In genomic region chr6:137782166-137783039, GRCh38 we compare ENCODE assay signal across 17 cellular contexts.
DNase-seq lines count a peak whose midpoint lies in the region; ATAC-seq and TF ChIP-seq lines count a peak whose summit lies in the region.
"Had no signal": no experiment of that assay in that cellular context is flagged by ENCODE, and none has a peak within 500 bp of the region (broad histone marks: within the 10 kb centered on the region; RNA-seq: fewer than 3 reads in every experiment).

No MANE protein-coding gene starts in this region.

- H3K36me3 ChIP-seq in mesenchymal stem cell (ENCODE audit: control insufficient read depth in 1 of 2, insufficient read depth in 2 of 2, low read depth in 1 of 2, low read length in 2 of 2) = no peaks in the 10 kb centered on the region
- H3K36me3 ChIP-seq in transverse colon = no peaks in the 10 kb centered on the region
- H3K36me3 ChIP-seq: BLaER1 treated with 17β-estradiol and CSF1 and Interleukin-3, amounts not matched to agents 10 nM and 100 nM had no signal

- peak overlapping the region; percentile 81 for H3K27ac Mint-ChIP-seq in T-helper 17 cell
- peak overlapping the region; percentile 50 for H3K27ac Mint-ChIP-seq in stimulated activated memory B cell treated with anti-CD40 and anti-IgM and Interleukin-4, amounts not matched to agents 10 μg/mL and 1 μg/mL and 100 μg/mL, for 72 hours
- H3K27ac Mint-ChIP-seq: CD4-positive, alpha-beta T cell; GM23338; HFFc6 had no signal

- 90% methylated on average over 10 of the region's 10 CpGs for WGBS in mesenchymal stem cell
- WGBS in transverse colon (ENCODE audit: low coverage in 1 of 2), 2 donors = 82 to 92% methylated on average over 6 to 10 of the region's 10 CpGs

- H3K9ac ChIP-seq in mesenchymal stem cell (ENCODE audit: low read length) = no peak overlapping the region
- H3K9ac ChIP-seq: BLaER1 treated with 17β-estradiol and CSF1 and Interleukin-3, amounts not matched to agents 10 nM and 100 nM had no signal

- H3K27ac ChIP-seq in mesenchymal stem cell (ENCODE audit: low read length, poor library complexity, severe bottlenecking) (no peak overlapping the region), substantia nigra (ENCODE audit: low read depth, low read length, poor library complexity, severe bottlenecking) (no peak overlapping the region), transverse colon (peak overlapping the region in 1 of 4 donors; percentile 78)
- H3K27ac ChIP-seq: 22Rv1; BLaER1 treated with 17β-estradiol and CSF1 and Interleukin-3, amounts not matched to agents 10 nM and 100 nM had no signal

- H3K4me1 ChIP-seq in mesenchymal stem cell (ENCODE audit: control insufficient read depth, insufficient read depth, low read depth, low read length) (no peaks in the 10 kb centered on the region), transverse colon (peaks cover 0 to 18% (median 3%) of the 10 kb centered on the region in 4 donors)

- no peak for TF ChIP-seq CTCF in transverse colon (IDR thresholded peaks at IDR 0.05)

- H3K36me3 Mint-ChIP-seq in T-helper 17 cell (ENCODE audit: low read depth) = peaks cover 4% of the 10 kb centered on the region
- H3K36me3 Mint-ChIP-seq in stimulated activated memory B cell treated with anti-CD40 and anti-IgM and Interleukin-4, amounts not matched to agents 10 μg/mL and 1 μg/mL and 100 μg/mL, for 72 hours = no peaks in the 10 kb centered on the region

- no peaks in the 10 kb centered on the region for H3K9me3 Mint-ChIP-seq in stimulated activated memory B cell treated with anti-CD40 and anti-IgM and Interleukin-4, amounts not matched to agents 10 μg/mL and 1 μg/mL and 100 μg/mL, for 72 hours
- H3K9me3 Mint-ChIP-seq: CD4-positive, alpha-beta T cell; GM23338; HFFc6 had no signal

- intact Hi-C loops in transverse colon (cut with DNase I; ENCODE audit: low total_unique reads) = no loop called here

- H3K79me1 ChIP-seq in mesenchymal stem cell (replicated peaks; ENCODE audit: low read length, poor library complexity, severe bottlenecking) = no peaks in the 10 kb centered on the region

- no peak overlapping the region for H2AFZ ChIP-seq in mesenchymal stem cell (ENCODE audit: low read depth, low read length)
- H2AFZ ChIP-seq: GM23338 had no signal

- H3K4me3 Mint-ChIP-seq in T-helper 17 cell = no peak overlapping the region
- no peak overlapping the region for H3K4me3 Mint-ChIP-seq in stimulated activated memory B cell treated with anti-CD40 and anti-IgM and Interleukin-4, amounts not matched to agents 10 μg/mL and 1 μg/mL and 100 μg/mL, for 72 hours
- H3K4me3 Mint-ChIP-seq: CD4-positive, alpha-beta T cell; GM23338; HFFc6 had no signal

- peak overlapping the region; percentile 87 for H4K8ac ChIP-seq in mesenchymal stem cell (ENCODE audit: low read length)

- no peak overlapping the region for H3K4me3 ChIP-seq in mesenchymal stem cell (ENCODE audit: insufficient read depth in 1 of 2, low read depth in 1 of 2, low read length in 2 of 2)
- H3K4me3 ChIP-seq in transverse colon = no peak overlapping the region
- H3K4me3 ChIP-seq: BLaER1 treated with 17β-estradiol and CSF1 and Interleukin-3, amounts not matched to agents 10 nM and 100 nM; GM23338 had no signal

- peak overlapping the region; percentile 77 to 97 for H2BK12ac ChIP-seq in mesenchymal stem cell (ENCODE audit: low read length in 2 of 2)

- H3K18ac ChIP-seq in mesenchymal stem cell (ENCODE audit: low read depth in 1 of 2, low read length in 2 of 2) = peak overlapping the region; percentile 66 to 75

- in situ Hi-C loops in transverse colon (cut with MboI; ENCODE audit: low pct_ligation_motif_present in 1 of 4, low pct_unique_long_range_greater_than_20kb in 1 of 4, low sequenced_read_pairs in 3 of 4) = no loop called here

- peaks cover 3% of the 10 kb centered on the region for H3K4me1 Mint-ChIP-seq in T-helper 17 cell
- peaks cover 8% of the 10 kb centered on the region for H3K4me1 Mint-ChIP-seq in stimulated activated memory B cell treated with anti-CD40 and anti-IgM and Interleukin-4, amounts not matched to agents 10 μg/mL and 1 μg/mL and 100 μg/mL, for 72 hours

- no peak for TF ChIP-seq POLR2A in transverse colon (IDR thresholded peaks at IDR 0.05)

- H3K9me3 ChIP-seq in T-helper 17 cell (ENCODE audit: control insufficient read depth, low read length, poor library complexity, severe bottlenecking) = no peaks in the 10 kb centered on the region
- H3K9me3 ChIP-seq in mesenchymal stem cell (ENCODE audit: control insufficient read depth, low read length) = no peaks in the 10 kb centered on the region
- H3K9me3 ChIP-seq in transverse colon = no peaks in the 10 kb centered on the region

- ATAC-seq in T-helper 17 cell = no peak
- ATAC-seq in stimulated activated memory B cell treated with anti-CD40 and anti-IgM and Interleukin-4, amounts not matched to agents 10 μg/mL and 1 μg/mL and 100 μg/mL, for 72 hours = no peak
- ATAC-seq: GM23338 had no signal

- no peak for TF ChIP-seq EP300 in transverse colon (IDR thresholded peaks at IDR 0.05; ENCODE audit: low read depth)

- no peak overlapping the region for H2BK5ac ChIP-seq in mesenchymal stem cell (ENCODE audit: low read depth, low read length, poor library complexity, severe bottlenecking)

- H3K27me3 ChIP-seq in mesenchymal stem cell (ENCODE audit: control insufficient read depth in 1 of 2, insufficient read depth in 1 of 2, low read length in 2 of 2) = no peaks in the 10 kb centered on the region
- no peaks in the 10 kb centered on the region for H3K27me3 ChIP-seq in transverse colon
- H3K27me3 ChIP-seq: BLaER1 treated with 17β-estradiol and CSF1 and Interleukin-3, amounts not matched to agents 10 nM and 100 nM had no signal

- DNase-seq in DMS53 (lab: John Stamatoyannopoulos, UW) (peak; percentile 10), DMS53 treated with DMSO at 0.1 percent for 48 hours (lab: John Stamatoyannopoulos, UW; ENCODE audit: unreplicated experiment) (no peak), T-helper 17 cell (no peak), mesenchymal stem cell (no peak), substantia nigra (lab: John Stamatoyannopoulos, UW) (no peak), GOT3 (lab: John Stamatoyannopoulos, UW) (no peak), transverse colon (no peak)
- DNase-seq: CD4-positive, alpha-beta T cell; COR-L47; DMS153; HCEC 1CT; HFFc6; KBM-7 had no signal

- H2AK5ac ChIP-seq in mesenchymal stem cell (ENCODE audit: low read length, severe bottlenecking) = no peak overlapping the region

- H2BK15ac ChIP-seq in mesenchymal stem cell (ENCODE audit: low read depth, poor library complexity, severe bottlenecking) = peak overlapping the region; percentile 80

- peak overlapping the region; percentile 34 for H2BK120ac ChIP-seq in mesenchymal stem cell (ENCODE audit: low read depth, low read length)

- H3K4me2 ChIP-seq in mesenchymal stem cell (ENCODE audit: low read length, poor library complexity, severe bottlenecking) = no peak overlapping the region
- H3K4me2 ChIP-seq: GM23338 had no signal

- H3K4ac ChIP-seq in mesenchymal stem cell (ENCODE audit: low read depth in 1 of 2, low read length in 2 of 2) = peak overlapping the region in 1 of 2 experiments; percentile 24

- H4K91ac ChIP-seq in mesenchymal stem cell (ENCODE audit: low read length) = peak overlapping the region; percentile 50

- H3K27me3 Mint-ChIP-seq in T-helper 17 cell = no peaks in the 10 kb centered on the region
- H3K27me3 Mint-ChIP-seq in stimulated activated memory B cell treated with anti-CD40 and anti-IgM and Interleukin-4, amounts not matched to agents 10 μg/mL and 1 μg/mL and 100 μg/mL, for 72 hours = no peaks in the 10 kb centered on the region
- H3K27me3 Mint-ChIP-seq: CD4-positive, alpha-beta T cell had no signal

- no peak overlapping the region for H3K23ac ChIP-seq in mesenchymal stem cell (ENCODE audit: low read length in 2 of 2)

- no peak overlapping the region for H3K14ac ChIP-seq in mesenchymal stem cell (ENCODE audit: low read length in 2 of 2)
